In genomic region chr14:32940066-32940651, GRCh38 we compare ENCODE assay signal across 9 cellular contexts. TPM values are rescaled to one million over a fixed set of nuclear protein-coding genes. Genes with fewer than 3 reads are reported as not detected.
DNase-seq lines count a peak whose midpoint lies in the region; ATAC-seq, FAIRE-seq and TF ChIP-seq lines count a peak whose summit lies in the region.
"Had no signal": no experiment of that assay in that cellular context is flagged by ENCODE, and none has a peak within 500 bp of the region (broad histone marks: within the 10 kb centered on the region; RNA-seq: fewer than 3 reads in every experiment).

No MANE protein-coding gene starts in this region.

- DNase-seq in AG10803 (ENCODE audit: low read depth) (peak; percentile 6), NCI-H1092 treated with DMSO at 0.1 percent for 48 hours (lab: John Stamatoyannopoulos, UW) (peak; percentile 61), GM12878 (ENCODE audit: low read depth, low spot score) (no peak), lower leg skin (ENCODE audit: low spot score in 2 of 2) (no peak), RPMI8226 (no peak), hippocampal formation (lab: John Stamatoyannopoulos, UW) (no peak)

- WGBS in GM12878 (ENCODE audit: insufficient coverage, insufficient replicate concordance, low lambda C conversion rate, missing lambda C conversion rate): 7% methylated on average over 13 of the region's 13 CpGs
- WGBS in lower leg skin, 2 donors: 39 to 40% methylated on average over 13 of the region's 13 CpGs
- WGBS in urinary bladder: 34% methylated on average over 13 of the region's 13 CpGs

- H3K4me1 ChIP-seq in GM12878 (ENCODE audit: control insufficient read depth, insufficient read depth, low read length): no peaks in the 10 kb centered on the region
- H3K4me1 ChIP-seq in urinary bladder (ENCODE audit: insufficient read depth): no peaks in the 10 kb centered on the region

- POLR2A ChIA-PET in GM12878 (lab: Charles Lee): no interaction called here

- H3K4me3 ChIP-seq in AG10803 (ENCODE audit: low read length) (peak overlapping the region; percentile 65), GM12878 (no peak overlapping the region), lower leg skin (ENCODE audit: low read depth, poor library complexity, severe bottlenecking) (peak overlapping the region; percentile 48), urinary bladder (ENCODE audit: low read depth, low read length) (peak overlapping the region; percentile 98)

- in situ Hi-C loops in GM12878 (cut with MboI): no loop called here

- no peaks in the 10 kb centered on the region for H3K36me3 ChIP-seq in GM12878 (ENCODE audit: control insufficient read depth in 2 of 2, insufficient read depth in 2 of 2, low read length in 1 of 2)
- no peaks in the 10 kb centered on the region for H3K36me3 ChIP-seq in urinary bladder (ENCODE audit: insufficient read depth)

- H3K4me2 ChIP-seq in GM12878 (ENCODE audit: control insufficient read depth, insufficient read depth): peak overlapping the region; percentile 25; the same call in 1 of the 2 replicates

- no peak overlapping the region for H2AFZ ChIP-seq in GM12878 (ENCODE audit: control insufficient read depth, low read depth, low read length)

- TF ChIP-seq POLR2A in GM12878 (IDR thresholded peaks at IDR 0.05; ENCODE audit: low read depth, low read length): no peak
- TF ChIP-seq POLR2A in lower leg skin (IDR thresholded peaks at IDR 0.05): no peak

- BruUV-seq in GM12878 (replicated peaks; lab: Mats Ljungman, UMichigan): no TSS peak

- no peaks in the 10 kb centered on the region for H3K9me3 ChIP-seq in GM12878 (replicated peaks; ENCODE audit: control insufficient read depth, insufficient read depth, low read length)

- FAIRE-seq in GM12878 (lab: Jason Lieb, UNC): no peak

- H3K27ac ChIP-seq in GM12878 (ENCODE audit: control insufficient read depth, insufficient read depth): no peak overlapping the region
- peak overlapping the region; percentile 29 for H3K27ac ChIP-seq in urinary bladder (ENCODE audit: low read depth)
- H3K27ac ChIP-seq: epithelial cell of prostate had no signal

- H3K27me3 ChIP-seq in GM12878 (replicated peaks in 1 of 2; ENCODE audit: control insufficient read depth in 2 of 2, insufficient read depth in 2 of 2, low read length in 1 of 2): peaks cover 0 to 11% of the 10 kb centered on the region in 2 experiments

- RAD21 ChIA-PET in GM12878 (lab: Charles Lee; ENCODE audit: unreplicated experiment): no interaction called here

- no peak for TF ChIP-seq EP300 in GM12878 (IDR thresholded peaks at IDR 0.05; ENCODE audit: borderline replicate concordance in 1 of 2, control insufficient read depth in 1 of 2, low read depth in 2 of 2, low read length in 2 of 2)

- H4K20me1 ChIP-seq in GM12878 (ENCODE audit: control insufficient read depth, insufficient read depth): no peaks in the 10 kb centered on the region

- H3K9ac ChIP-seq in GM12878 (ENCODE audit: control insufficient read depth, insufficient read depth, low read length): no peak overlapping the region

- CTCF ChIA-PET in GM12878 (lab: Yijun Ruan, JAX): no interaction called here

- ATAC-seq in GM12878 (no peak), GM21360 (IDR thresholded peaks at IDR 0.05; ENCODE audit: unreplicated experiment) (no peak)

- SMC1A ChIA-PET in GM12878 (lab: Charles Lee; ENCODE audit: uncharacterized antibody, unreplicated experiment): no interaction called here

- H3K79me2 ChIP-seq in GM12878 (ENCODE audit: control insufficient read depth, insufficient read depth, low read length): no peaks in the 10 kb centered on the region

- intact Hi-C loops in GM12878 (cut with micrococcal nuclease; ENCODE audit: unreplicated experiment) (no loop called here), lower leg skin (cut with DNase I; ENCODE audit: low total_unique reads) (no loop called here)

- TF ChIP-seq CTCF in AG10803 (conservative IDR thresholded peaks at IDR 0.05; ENCODE audit: low read length) (no peak), GM12878 (IDR thresholded peaks at IDR 0.05 in 2 of 3, conservative IDR thresholded peaks at IDR 0.05 in 1 of 3; ENCODE audit: control insufficient read depth in 2 of 3, extremely low read depth in 1 of 3, insufficient read depth in 1 of 3, low read depth in 3 of 3, low read length in 3 of 3) (no peak), lower leg skin (IDR thresholded peaks at IDR 0.05) (no peak)

- no peak for TF ChIP-seq RAD21 in GM12878 (IDR thresholded peaks at IDR 0.05; ENCODE audit: insufficient read depth, low read depth, low read length)

TF ChIP-seq in GM12878, 131 proteins besides CTCF, POLR2A, EP300 and RAD21:
- TF ChIP-seq SUZ12 (IDR thresholded peaks at IDR 0.05; ENCODE audit: unreplicated experiment) (no peak), EZH2 (IDR thresholded peaks at IDR 0.05; ENCODE audit: borderline replicate concordance, control insufficient read depth, low read depth, low read length) (peak; percentile 80; the same call in 1 of the 2 replicates)
TF ChIP-seq in GM12878: peak in this region for 1.

RNA-seq across cellular contexts. Expression of gene NPAS3, which starts 1.5 kb away (rescaled TPM):
- 0.24 and 0.33 TPM in 2 replicates for total RNA-seq in GM12878 (2013; cell fraction: nucleolus; rRNA removed)
- total RNA-seq in GM12878 (2014; rRNA removed) (under 0.01 TPM in 1 of 2 replicates, not detected in the other), GM12878 (2014; rRNA removed; fragmentation: Illumina TruSeq; extraction: Trizol) (0.05 TPM in 1 of 2 replicates, not detected in the other), GM12878 (2021) (not detected in 2 replicates), lower leg skin (under 1 TPM in 2 of 4 donors, not detected in 2; 0.25 to 0.29 TPM), urinary bladder (7.1 TPM)
- polyA plus RNA-seq in GM12878 (2011; ENCODE audit: low read depth): not detected
- polyA plus RNA-seq in GM12878 (2011; rRNA removed) (2.7 and 3.3 TPM in 2 replicates), GM12878 (2014; fragmentation: Illumina TruSeq; extraction: Trizol) (not detected in 2 replicates), GM12878 (2014; fragmentation: Nextera tagmentation; extraction: Ambion mirVana) (under 1 TPM in 1 of 2 experiments, not detected in 1; 0.02 TPM), GM12878 (2014; rRNA removed) (0.03 and 0.04 TPM in 2 replicates), GM12878 (2016; fragmentation: Nextera tagmentation; extraction: Ambion mirVana) (not detected), urinary bladder (1.0 TPM)
- 1.5 TPM in 2 replicates for polyA plus RNA-seq in GM12878 (2011; cell fraction: cytosol; rRNA removed)
- polyA plus RNA-seq in GM12878 (2011; cell fraction: nucleus; rRNA removed): 2.1 and 4.0 TPM in 2 replicates
- polyA plus RNA-seq in GM12878 (2012): 0.03 TPM in 1 of 2 replicates, not detected in the other
- polyA minus RNA-seq in GM12878 (2011; rRNA and poly(A)+ RNA removed): 3.3 and 6.5 TPM in 2 replicates
- polyA minus RNA-seq in GM12878 (2011; cell fraction: cytosol; rRNA and poly(A)+ RNA removed): 1.7 and 2.3 TPM in 2 replicates
- 9.4 and 11.2 TPM in 2 replicates for polyA minus RNA-seq in GM12878 (2011; cell fraction: nucleus; rRNA and poly(A)+ RNA removed)

Comparison
In these comparisons a context has a peak if more than half of its experiments do, and no peak if none do; other contexts are left out.
1. DNase-seq: peak in AG10803 (single experiment) and NCI-H1092 treated with DMSO at 0.1 percent for 48 hours (single experiment); none in GM12878 (single experiment), lower leg skin (0 of 2), RPMI8226 (single experiment) and hippocampal formation (0 of 2).